26 cellular contexts compared by ENCODE assay signal in the genomic region with DNA sequence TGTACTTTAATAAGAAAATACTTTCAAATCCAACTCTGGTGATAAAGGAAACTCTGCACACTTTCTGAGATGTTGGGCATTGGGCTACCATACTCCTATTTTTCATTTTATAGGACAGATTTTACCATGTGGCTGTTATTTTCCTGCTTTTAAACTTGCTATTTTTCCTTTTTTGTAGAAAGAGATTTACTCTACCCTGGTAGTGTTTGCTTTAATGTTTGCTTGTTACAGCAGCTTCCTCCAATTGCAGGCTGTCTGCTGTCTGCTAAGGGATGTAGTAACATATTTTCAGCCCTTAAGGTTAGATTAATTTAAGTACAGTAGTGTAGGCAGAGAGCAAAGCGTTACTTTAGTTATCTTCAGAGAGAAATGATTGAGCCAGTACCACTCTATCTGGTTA.
"Had no signal": no experiment of that assay in that cellular context is flagged by ENCODE, and none has a peak within 500 bp of the region (broad histone marks: within the 10 kb centered on the region; RNA-seq: fewer than 3 reads in every experiment).

No MANE protein-coding gene starts in this region.

- H3K9me3 ChIP-seq: breast epithelium, esophagus squamous epithelium, left lung, lower lobe of right lung, stomach, thyroid gland, upper lobe of left lung, vagina had no signal

- H3K4me1 ChIP-seq: breast epithelium, thyroid gland had no signal

- H3K27ac ChIP-seq: breast epithelium, epithelial cell of prostate, esophagus squamous epithelium, left lung, lower lobe of right lung, stomach, thyroid gland, upper lobe of left lung, vagina had no signal

- H3K4me3 Mint-ChIP-seq: activated naive CD8-positive, alpha-beta T cell treated with anti-CD3 and anti-CD28 coated beads, Interleukin-2, amount 50 U/mL, for 24 hours; activated T-helper 17 cell treated with anti-CD3 and anti-CD28 coated beads, Interleukin-2, amount 50 U/mL, for 72 hours; central memory CD8-positive, alpha-beta T cell; natural killer cell treated with Interleukin-12 subunit alpha and Interleukin-12 subunit beta and Interleukin-15 and Interleukin-18, amount 100 ng/mL, for 72 hours; stimulated activated naive B cell treated with anti-CD40 and anti-IgM and Interleukin-4, amounts not matched to agents 10 μg/mL and 1 μg/mL and 100 μg/mL, for 72 hours; T-helper 2 cell treated with Interferon-gamma antibody and Interleukin-4, amounts not matched to agents 5 μg/mL and 100 μg/mL, for 36 hours had no signal

- H3K36me3 ChIP-seq: breast epithelium had no signal

- H3K27me3 ChIP-seq: breast epithelium, esophagus squamous epithelium, left lung, stomach, thyroid gland, upper lobe of left lung, vagina had no signal

- H3K27ac Mint-ChIP-seq: activated naive CD8-positive, alpha-beta T cell treated with anti-CD3 and anti-CD28 coated beads, Interleukin-2, amount 50 U/mL, for 24 hours; activated T-helper 17 cell treated with anti-CD3 and anti-CD28 coated beads, Interleukin-2, amount 50 U/mL, for 72 hours; natural killer cell treated with Interleukin-12 subunit alpha and Interleukin-12 subunit beta and Interleukin-15 and Interleukin-18, amount 100 ng/mL, for 72 hours; stimulated activated naive B cell treated with anti-CD40 and anti-IgM and Interleukin-4, amounts not matched to agents 10 μg/mL and 1 μg/mL and 100 μg/mL, for 72 hours; T-helper 2 cell treated with Interferon-gamma antibody and Interleukin-4, amounts not matched to agents 5 μg/mL and 100 μg/mL, for 36 hours had no signal

- H3K4me3 ChIP-seq: breast epithelium, esophagus squamous epithelium, left lung, lower lobe of right lung, stomach, thyroid gland, upper lobe of left lung, vagina had no signal

- ATAC-seq: activated naive CD8-positive, alpha-beta T cell treated with anti-CD3 and anti-CD28 coated beads, Interleukin-2, amount 50 U/mL, for 24 hours; activated T-helper 17 cell treated with anti-CD3 and anti-CD28 coated beads, Interleukin-2, amount 50 U/mL, for 72 hours; left lung; lower lobe of right lung; natural killer cell treated with Interleukin-12 subunit alpha and Interleukin-12 subunit beta and Interleukin-15 and Interleukin-18, amount 100 ng/mL, for 72 hours; stimulated activated naive B cell treated with anti-CD40 and anti-IgM and Interleukin-4, amounts not matched to agents 10 μg/mL and 1 μg/mL and 100 μg/mL, for 72 hours had no signal

- H3K9me3 Mint-ChIP-seq: activated naive CD8-positive, alpha-beta T cell treated with anti-CD3 and anti-CD28 coated beads, Interleukin-2, amount 50 U/mL, for 24 hours; activated T-helper 17 cell treated with anti-CD3 and anti-CD28 coated beads, Interleukin-2, amount 50 U/mL, for 72 hours; central memory CD8-positive, alpha-beta T cell; natural killer cell treated with Interleukin-12 subunit alpha and Interleukin-12 subunit beta and Interleukin-15 and Interleukin-18, amount 100 ng/mL, for 72 hours; T-helper 2 cell treated with Interferon-gamma antibody and Interleukin-4, amounts not matched to agents 5 μg/mL and 100 μg/mL, for 36 hours had no signal

- H3K27me3 Mint-ChIP-seq: activated naive CD8-positive, alpha-beta T cell treated with anti-CD3 and anti-CD28 coated beads, Interleukin-2, amount 50 U/mL, for 24 hours; activated T-helper 17 cell treated with anti-CD3 and anti-CD28 coated beads, Interleukin-2, amount 50 U/mL, for 72 hours; central memory CD8-positive, alpha-beta T cell; natural killer cell treated with Interleukin-12 subunit alpha and Interleukin-12 subunit beta and Interleukin-15 and Interleukin-18, amount 100 ng/mL, for 72 hours; stimulated activated naive B cell treated with anti-CD40 and anti-IgM and Interleukin-4, amounts not matched to agents 10 μg/mL and 1 μg/mL and 100 μg/mL, for 72 hours had no signal

- DNase-seq: activated CD4-positive, alpha-beta T cell treated with anti-CD3 and anti-CD28 coated beads for 4 hours; activated CD4-positive, alpha-beta T cell treated with anti-CD3 and anti-CD28 coated beads, Interleukin-2, amount 50 U/mL, for 48 hours; activated CD4-positive, CD25-positive, alpha-beta regulatory T cell; activated CD8-positive, alpha-beta memory T cell treated with anti-CD3 and anti-CD28 coated beads for 24 hours; activated naive CD8-positive, alpha-beta T cell treated with anti-CD3 and anti-CD28 coated beads, Interleukin-2, amount 50 U/mL, for 24 hours; amygdala; dermis blood vessel endothelial cell; effector CD4-positive, alpha-beta T cell; esophagus squamous epithelium; foreskin melanocyte; left lung; lower lobe of right lung; mesenchymal stem cell; stimulated activated CD4-positive, alpha-beta T cell treated with anti-CD3 and anti-CD28 coated beads, Interleukin-15, amount 100 ng/mL, for 24 hours; stimulated activated CD4-positive, alpha-beta T cell treated with anti-CD3 and anti-CD28 coated beads, Interleukin-2, amount 100 ng/mL, for 24 hours; stimulated activated naive B cell treated with anti-CD40 and anti-IgM and Interleukin-4, amounts not matched to agents 10 μg/mL and 1 μg/mL and 100 μg/mL, for 72 hours; stomach; thyroid gland; upper lobe of left lung had no signal
